Comparison of ENCODE assay signal across 21 cellular contexts in the genomic region with DNA sequence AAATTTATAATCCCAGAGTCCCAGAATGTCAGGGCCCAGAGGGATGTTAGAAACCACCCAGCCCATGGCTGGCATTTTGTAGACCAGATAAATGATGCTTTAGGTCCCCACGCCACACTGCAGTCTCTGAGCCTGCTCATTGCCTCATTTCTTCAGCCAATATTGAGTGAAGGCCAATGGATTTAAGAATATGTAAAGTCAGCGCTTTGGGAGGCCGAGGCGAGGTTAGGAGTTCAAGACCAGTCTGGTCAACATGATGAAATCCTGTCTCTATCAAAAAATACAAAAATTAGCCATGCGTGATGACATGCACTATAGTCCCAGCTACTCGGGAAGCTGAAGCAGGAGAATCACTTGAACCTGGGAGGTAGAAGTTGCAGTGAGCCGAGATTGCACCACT. TPM values are rescaled to one million over a fixed set of nuclear protein-coding genes. Genes with fewer than 3 reads are reported as not detected.
DNase-seq lines count a peak whose midpoint lies in the region; ATAC-seq, FAIRE-seq and TF ChIP-seq lines count a peak whose summit lies in the region.
"Had no signal": no experiment of that assay in that cellular context is flagged by ENCODE, and none has a peak within 500 bp of the region (broad histone marks: within the 10 kb centered on the region; RNA-seq: fewer than 3 reads in every experiment).

No MANE protein-coding gene starts in this region.

- in situ Hi-C loops in HepG2 (cut with HindIII; ENCODE audit: extremely low pct_ligation_motif_present, low pct_unique_long_range_greater_than_20kb), result no loop called here
- in situ Hi-C loops in IMR-90 (cut with MboI; ENCODE audit: low sequenced_read_pairs), result loop anchor here (10.0 to 25.0 kb wide), 2 partner anchors 517 to 799 kb away; no protein-coding TSS in a partner anchor
- in situ Hi-C loops in K562 (cut with MboI), result no loop called here

- H3K4me2 ChIP-seq in HepG2 (ENCODE audit: low read depth, low read length) (no peak overlapping the region), IMR-90 (ENCODE audit: low read depth, low read length) (no peak overlapping the region), K562 (ENCODE audit: insufficient read depth, low read length) (no peak overlapping the region)
- H3K4me2 ChIP-seq: BLaER1, GM23338 had no signal

- dilution Hi-C loops in IMR-90 (cut with HindIII; ENCODE audit: low sequenced_read_pairs, unreplicated experiment), result no loop called here

- intact Hi-C loops in HepG2 (cut with micrococcal nuclease; ENCODE audit: unreplicated experiment) (no loop called here), right lobe of liver (cut with DNase I) (no loop called here), IMR-90 (cut with micrococcal nuclease) (loop anchor here (5.0 kb wide), 1 partner anchor 444 kb away; no protein-coding TSS in a partner anchor), K562 (cut with micrococcal nuclease) (no loop called here)

- CTCF ChIA-PET in HepG2 (lab: Yijun Ruan, JAX; ENCODE audit: low intra/inter-chr PET ratio, low total read pairs), result no interaction called here
- CTCF ChIA-PET in IMR-90 (lab: Yijun Ruan, JAX), result interaction anchor here (0.7 to 1.3 kb wide), 2 partner anchors 10 to 20 kb away, joined by 3 to 5 read pairs; no protein-coding TSS in a partner anchor
- CTCF ChIA-PET in K562 (lab: Yijun Ruan, JAX; ENCODE audit: low intra/inter-chr PET ratio), result no interaction called here

- H4K5ac ChIP-seq in IMR-90 (ENCODE audit: low read depth, low read length), result no peak overlapping the region

- H3K79me1 ChIP-seq in IMR-90 (ENCODE audit: low read depth in 1 of 2, low read length in 2 of 2), result no peaks in the 10 kb centered on the region

- 9% methylated on average over 7 of the region's 7 CpGs for WGBS in HepG2 (ENCODE audit: low lambda C conversion rate)
- WGBS in right lobe of liver (ENCODE audit: insufficient coverage, low coverage, low lambda C conversion rate, missing lambda C conversion rate), result 70% methylated on average over 6 of the region's 7 CpGs
- no CpG with 5 or more reads among the region's 7 CpGs for WGBS in IMR-90 (ENCODE audit: extremely low coverage in 2 of 2, insufficient read length in 1 of 2), 2 experiments
- 3% methylated on average over 7 of the region's 7 CpGs for WGBS in K562 (ENCODE audit: insufficient coverage, low coverage, missing lambda C conversion rate)

- H3K79me2 ChIP-seq in HepG2 (ENCODE audit: insufficient read depth, low read length), result no peaks in the 10 kb centered on the region
- H3K79me2 ChIP-seq in K562 (ENCODE audit: control insufficient read depth, insufficient read depth, low read length), result no peaks in the 10 kb centered on the region

- H3K27me3 ChIP-seq in HepG2 (ENCODE audit: control insufficient read depth in 1 of 2, insufficient read depth in 2 of 2, low read length in 2 of 2) (no peaks in the 10 kb centered on the region), right lobe of liver (no peaks in the 10 kb centered on the region), IMR-90 (ENCODE audit: control insufficient read depth, insufficient read depth, low read length) (no peaks in the 10 kb centered on the region), K562 (ENCODE audit: control insufficient read depth in 2 of 2, insufficient read depth in 2 of 2, low read length in 2 of 2) (peaks cover 0 to 15% of the 10 kb centered on the region in 2 experiments; a peak in 2 of 5 replicates)
- H3K27me3 ChIP-seq: BLaER1 had no signal

- H3K4me3 ChIP-seq in HepG2 (replicated peaks in 1 of 3; ENCODE audit: insufficient read depth in 1 of 3, low read depth in 2 of 3, low read length in 3 of 3) (no peak overlapping the region), right lobe of liver (no peak overlapping the region), IMR-90 (ENCODE audit: insufficient read depth, low read depth, low read length) (no peak overlapping the region), K562 (no peak overlapping the region)
- H3K4me3 ChIP-seq: BLaER1, GM12878, GM23338 had no signal

- H3K36me3 ChIP-seq in HepG2 (replicated peaks in 1 of 2; ENCODE audit: control insufficient read depth in 1 of 2, insufficient read depth in 2 of 2, low read length in 2 of 2) (no peaks in the 10 kb centered on the region), right lobe of liver (peaks cover 0 to under 1% (median 0%) of the 10 kb centered on the region in 4 donors), IMR-90 (ENCODE audit: control insufficient read depth, insufficient read depth, low read length) (no peaks in the 10 kb centered on the region), K562 (ENCODE audit: control insufficient read depth, insufficient read depth, low read length) (no peaks in the 10 kb centered on the region)
- H3K36me3 ChIP-seq: BLaER1 had no signal

- ATAC-seq in HepG2 (no peak), right lobe of liver (no peak), IMR-90 (ENCODE audit: low read depth) (no peak), K562 (no peak), GM21367 (IDR thresholded peaks at IDR 0.05; ENCODE audit: unreplicated experiment) (no peak)
- ATAC-seq: CD8-positive, alpha-beta T cell; GM23338; HCT116 had no signal

- H2AFZ ChIP-seq in HepG2 (ENCODE audit: low read length) (no peak overlapping the region), IMR-90 (replicated peaks; ENCODE audit: low read length, poor library complexity) (no peak overlapping the region), K562 (ENCODE audit: low read depth, low read length) (no peak overlapping the region)

- H2BK20ac ChIP-seq in IMR-90 (ENCODE audit: low read depth, low read length), result no peak overlapping the region

- H2BK15ac ChIP-seq in IMR-90 (ENCODE audit: low read depth, low read length), result no peak overlapping the region

- H2BK5ac ChIP-seq in IMR-90 (ENCODE audit: low read depth, low read length, poor library complexity, severe bottlenecking), result no peak overlapping the region

- no peak overlapping the region for H3K4ac ChIP-seq in IMR-90 (ENCODE audit: low read depth, low read length)

- TF ChIP-seq EP300 in HepG2 (IDR thresholded peaks at IDR 0.05; ENCODE audit: low read depth in 2 of 2, low read length in 2 of 2) (no peak), HepG2 (CRISPR knock-in tag; IDR thresholded peaks at IDR 0.05; ENCODE audit: borderline replicate concordance) (no peak), K562 (IDR thresholded peaks at IDR 0.05; ENCODE audit: low read length) (no peak)

- H3K9me1 ChIP-seq in IMR-90 (ENCODE audit: insufficient read depth, low read length) (peaks cover 6% of the 10 kb centered on the region), K562 (ENCODE audit: control insufficient read depth, insufficient read depth, low read length) (no peaks in the 10 kb centered on the region)

- FAIRE-seq in HepG2 (lab: Jason Lieb, UNC) (no peak), K562 (lab: Jason Lieb, UNC) (no peak)
- FAIRE-seq: GM12878, GM19239 had no signal

- DNase-seq in HepG2 (ENCODE audit: low spot score) (no peak), right lobe of liver (no peak), IMR-90 (no peak), K562 (ENCODE audit: extremely low read depth in 1 of 4, low spot score in 3 of 4) (no peak), NCI-H2196 (lab: John Stamatoyannopoulos, UW; ENCODE audit: unreplicated experiment) (no peak)
- DNase-seq: Caco-2; CD4-positive, CD25-positive, alpha-beta regulatory T cell; CD8-positive, alpha-beta T cell; DMS153; DND-41; GDM1; H9 had no signal

- no peak overlapping the region for H3K18ac ChIP-seq in IMR-90 (ENCODE audit: low read depth, low read length)

- H3K9me3 ChIP-seq in HepG2 (ENCODE audit: low read length) (no peaks in the 10 kb centered on the region), right lobe of liver (no peaks in the 10 kb centered on the region), IMR-90 (ENCODE audit: control insufficient read depth, insufficient read depth, low read length) (no peaks in the 10 kb centered on the region), K562 (replicated peaks; ENCODE audit: control insufficient read depth, insufficient read depth, low read depth, low read length) (no peaks in the 10 kb centered on the region)
- H3K9me3 ChIP-seq: BLaER1, Caco-2 had no signal

- no peak overlapping the region for H3K23ac ChIP-seq in IMR-90 (ENCODE audit: low read depth, low read length)

- no peak overlapping the region for H4K8ac ChIP-seq in IMR-90 (ENCODE audit: low read depth in 2 of 2, low read length in 2 of 2)

- no peak overlapping the region for H3K27ac ChIP-seq in HepG2 (ENCODE audit: extremely low read length, insufficient read depth, low read length)
- H3K27ac ChIP-seq in right lobe of liver, result no peak overlapping the region
- no peak overlapping the region for H3K27ac ChIP-seq in IMR-90 (ENCODE audit: insufficient read depth, low read length)
- no peak overlapping the region for H3K27ac ChIP-seq in K562 (ENCODE audit: extremely low read depth, low read depth, low read length)
- H3K27ac ChIP-seq: BLaER1, C4-2B had no signal

- TF ChIP-seq RAD21 in HepG2 (CRISPR knock-in tag; IDR thresholded peaks at IDR 0.05) (no peak), IMR-90 (IDR thresholded peaks at IDR 0.05; ENCODE audit: low read length) (no peak), K562 (CRISPR knock-in tag; conservative IDR thresholded peaks at IDR 0.05 in 1 of 2, IDR thresholded peaks at IDR 0.05 in 1 of 2) (no peak)

- no peak for TF ChIP-seq POLR2A in HepG2 (IDR thresholded peaks at IDR 0.05; ENCODE audit: insufficient read depth in 1 of 2, low read depth in 2 of 2, low read length in 2 of 2)
- no peak for TF ChIP-seq POLR2A in right lobe of liver (IDR thresholded peaks at IDR 0.05)
- TF ChIP-seq POLR2A in IMR-90 (IDR thresholded peaks at IDR 0.05; ENCODE audit: low read depth, low read length), result no peak
- TF ChIP-seq POLR2A in K562 (conservative IDR thresholded peaks at IDR 0.05), result no peak

- no peak overlapping the region for H2AK9ac ChIP-seq in IMR-90 (replicated peaks; ENCODE audit: low read depth, low read length, poor library complexity)

- H3K4me1 ChIP-seq in HepG2 (ENCODE audit: insufficient read depth, low read length), result no peaks in the 10 kb centered on the region
- H3K4me1 ChIP-seq in right lobe of liver, result no peaks in the 10 kb centered on the region
- H3K4me1 ChIP-seq in IMR-90 (ENCODE audit: control insufficient read depth, insufficient read depth, low read length), result peaks cover 5% of the 10 kb centered on the region
- no peaks in the 10 kb centered on the region for H3K4me1 ChIP-seq in K562 (replicated peaks in 1 of 2; ENCODE audit: control insufficient read depth in 2 of 2, insufficient read depth in 2 of 2, low read length in 2 of 2)
- H3K4me1 ChIP-seq: BLaER1, Caco-2 had no signal

- POLR2A ChIA-PET in HepG2 (lab: Yijun Ruan, JAX), result no interaction called here
- POLR2A ChIA-PET in IMR-90 (lab: Charles Lee; ENCODE audit: unreplicated experiment), result no interaction called here
- POLR2A ChIA-PET in K562 (lab: Yijun Ruan, JAX), result no interaction called here

- no peak overlapping the region for H4K91ac ChIP-seq in IMR-90 (ENCODE audit: insufficient read depth, low read depth, low read length)

- no peak overlapping the region for H2AK5ac ChIP-seq in IMR-90 (ENCODE audit: low read depth, low read length)

- no TSS peak for BruUV-seq in HepG2 (replicated peaks; lab: Mats Ljungman, UMichigan)
- no TSS peak for BruUV-seq in IMR-90 (replicated peaks; lab: Mats Ljungman, UMichigan)
- BruUV-seq in K562 (replicated peaks; lab: Mats Ljungman, UMichigan), result no TSS peak

- no peak overlapping the region for H3K56ac ChIP-seq in IMR-90 (ENCODE audit: extremely low read depth, insufficient read depth, low read length)

- H2BK120ac ChIP-seq in IMR-90 (ENCODE audit: low read depth, low read length), result peak overlapping the region; percentile 21; the same call in 1 of the 2 replicates

- H3K9ac ChIP-seq in HepG2 (ENCODE audit: insufficient read depth, low read depth, low read length), result no peak overlapping the region
- no peak overlapping the region for H3K9ac ChIP-seq in IMR-90 (ENCODE audit: low read depth, low read length)
- H3K9ac ChIP-seq in K562 (ENCODE audit: insufficient read depth in 1 of 2, low read depth in 2 of 2, low read length in 2 of 2), result no peak overlapping the region
- H3K9ac ChIP-seq: BLaER1 had no signal

- H4K20me1 ChIP-seq in HepG2 (ENCODE audit: insufficient read depth, low read length), result no peaks in the 10 kb centered on the region
- H4K20me1 ChIP-seq in IMR-90 (ENCODE audit: insufficient read depth, low read length), result no peaks in the 10 kb centered on the region
- H4K20me1 ChIP-seq in K562 (replicated peaks; ENCODE audit: control insufficient read depth, insufficient read depth, low read length), result no peaks in the 10 kb centered on the region
- H4K20me1 ChIP-seq: BLaER1 had no signal

- H3K14ac ChIP-seq in IMR-90 (replicated peaks; ENCODE audit: low read depth, low read length), result no peak overlapping the region

- TF ChIP-seq CTCF in HepG2 (CRISPR knock-in tag; IDR thresholded peaks at IDR 0.05), result no peak
- TF ChIP-seq CTCF in right lobe of liver (IDR thresholded peaks at IDR 0.05), result no peak
- TF ChIP-seq CTCF in IMR-90 (conservative IDR thresholded peaks at IDR 0.05; ENCODE audit: low read depth, low read length), result no peak
- TF ChIP-seq CTCF in K562 (IDR thresholded peaks at IDR 0.05 in 2 of 3, conservative IDR thresholded peaks at IDR 0.05 in 1 of 3; ENCODE audit: insufficient read depth in 2 of 3, low read depth in 1 of 3, low read length in 3 of 3), result no peak

RNA-seq across cellular contexts. Expression of gene ADRA1B, which starts 45.5 kb away (rescaled TPM):
- not detected in 2 replicates for total RNA-seq in HepG2 (2016; rRNA removed; fragmentation: Illumina TruSeq; extraction: Trizol)
- total RNA-seq in HepG2 (2016; cell fraction: cytosol; rRNA removed; fragmentation: Illumina TruSeq; extraction: Trizol; ENCODE audit: low read depth), result not detected in 2 replicates
- total RNA-seq in HepG2 (2016; cell fraction: insoluble cytoplasmic fraction; rRNA removed; fragmentation: Illumina TruSeq; extraction: Trizol), result not detected in 2 replicates
- not detected in 2 replicates for total RNA-seq in HepG2 (2016; cell fraction: membrane; rRNA removed; fragmentation: Illumina TruSeq; extraction: Trizol)
- not detected in 2 replicates for total RNA-seq in HepG2 (2016; cell fraction: nucleus; rRNA removed; fragmentation: Illumina TruSeq; extraction: Trizol)
- not detected in 2 replicates for polyA plus RNA-seq in HepG2 (2011; rRNA removed)
- not detected in 2 replicates for polyA plus RNA-seq in HepG2 (2011; cell fraction: cytosol; rRNA removed)
- polyA plus RNA-seq in HepG2 (2011; cell fraction: nucleus; rRNA removed), result not detected in 2 replicates
- polyA plus RNA-seq in HepG2 (2012), result not detected in 2 replicates
- not detected in 2 replicates for polyA plus RNA-seq in HepG2 (2016; cell fraction: cytosol; fragmentation: Illumina TruSeq; extraction: Trizol; ENCODE audit: low read depth)
- not detected in 2 replicates for polyA plus RNA-seq in HepG2 (2016; cell fraction: insoluble cytoplasmic fraction; fragmentation: Illumina TruSeq; extraction: Trizol; ENCODE audit: low read depth)
- polyA plus RNA-seq in HepG2 (2016; cell fraction: membrane; fragmentation: Illumina TruSeq; extraction: Trizol; ENCODE audit: low read depth), result not detected in 2 replicates
- polyA plus RNA-seq in HepG2 (2016; cell fraction: nucleus; fragmentation: Illumina TruSeq; extraction: Trizol; ENCODE audit: insufficient read depth, low read depth), result not detected in 2 replicates
- 0.14 TPM in 1 of 2 replicates, not detected in the other for polyA minus RNA-seq in HepG2 (2011; rRNA and poly(A)+ RNA removed; ENCODE audit: low replicate concordance)
- not detected in 2 replicates for polyA minus RNA-seq in HepG2 (2011; cell fraction: cytosol; rRNA and poly(A)+ RNA removed)
- polyA minus RNA-seq in HepG2 (2011; cell fraction: nucleus; rRNA and poly(A)+ RNA removed), result not detected in 2 replicates
- total RNA-seq in right lobe of liver, result 10 to 100 TPM in 3 of 6 experiments, 1 to 10 TPM in 3; 7.8 to 17.1 (median 10.2) TPM
- total RNA-seq in IMR-90 (2012; rRNA removed), result 0.18 and 0.56 TPM in 2 replicates
- 1.5 and 1.6 TPM in 2 replicates for polyA plus RNA-seq in IMR-90 (2012; rRNA removed)
- 0.76 and 1.5 TPM in 2 replicates for polyA plus RNA-seq in IMR-90 (2012; cell fraction: cytosol; rRNA removed)
- polyA plus RNA-seq in IMR-90 (2012; cell fraction: nucleus; rRNA removed; ENCODE audit: low replicate concordance), result 0.54 and 1.4 TPM in 2 replicates
- total RNA-seq in K562 (2011; cell fraction: chromatin; rRNA removed; ENCODE audit: low replicate concordance), result not detected in 2 replicates
- total RNA-seq in K562 (2011; cell fraction: nucleolus; rRNA removed), result not detected in 2 replicates
- not detected in 2 replicates for total RNA-seq in K562 (2011; cell fraction: nucleoplasm; rRNA removed)
- total RNA-seq in K562 (2014; rRNA removed), result not detected in 2 replicates
- not detected in 2 replicates for total RNA-seq in K562 (2014; rRNA removed; fragmentation: Illumina TruSeq; extraction: Trizol)
- total RNA-seq in K562 (2015; rRNA removed; fragmentation: Illumina TruSeq; extraction: Trizol), result not detected in 2 replicates
- total RNA-seq in K562 (2021), result not detected in 2 replicates
- polyA plus RNA-seq in K562 (2011; rRNA removed), result not detected in 2 replicates
- not detected in 2 replicates for polyA plus RNA-seq in K562 (2011; cell fraction: cytosol; rRNA removed)
- polyA plus RNA-seq in K562 (2011; cell fraction: nucleus; rRNA removed), result not detected in 2 replicates
- polyA plus RNA-seq in K562 (2012), result 0.18 TPM in 1 of 2 replicates, not detected in the other
- polyA plus RNA-seq in K562 (2014; fragmentation: Illumina TruSeq; extraction: Trizol), result not detected in 2 replicates
- polyA plus RNA-seq in K562 (2014; fragmentation: Nextera tagmentation; extraction: Ambion mirVana), result not detected
- not detected in 2 replicates for polyA plus RNA-seq in K562 (2014; rRNA removed)
- not detected in 2 replicates for polyA minus RNA-seq in K562 (2011; rRNA and poly(A)+ RNA removed)
- polyA minus RNA-seq in K562 (2011; cell fraction: cytosol; rRNA and poly(A)+ RNA removed), result not detected in 2 replicates
- not detected in 2 replicates for polyA minus RNA-seq in K562 (2011; cell fraction: nucleus; rRNA and poly(A)+ RNA removed)
- total RNA-seq: B cell; Caco-2; CD4-positive, CD25-positive, alpha-beta regulatory T cell; CD8-positive, alpha-beta T cell; GM12878; GM23338; H4; H9 had no signal
- polyA plus RNA-seq: CD4-positive, CD25-positive, alpha-beta regulatory T cell; GM23338 had no signal

RNA-seq across cellular contexts. Expression of gene TTC1, which starts 47.2 kb away (rescaled TPM):
- total RNA-seq in HepG2 (2016; rRNA removed; fragmentation: Illumina TruSeq; extraction: Trizol) (72.1 and 104 TPM in 2 replicates), right lobe of liver (10 to 100 TPM; 19.8 to 28.6 (median 24.8) TPM), IMR-90 (2012; rRNA removed) (23.1 and 46.9 TPM in 2 replicates), K562 (2014; rRNA removed) (60.5 and 66.3 TPM in 2 replicates), K562 (2014; rRNA removed; fragmentation: Illumina TruSeq; extraction: Trizol) (83.0 and 97.2 TPM in 2 replicates), K562 (2015; rRNA removed; fragmentation: Illumina TruSeq; extraction: Trizol) (78.8 and 87.7 TPM in 2 replicates), K562 (2021) (52.6 and 55.0 TPM in 2 replicates)
- 19.3 and 21.9 TPM in 2 replicates for total RNA-seq in HepG2 (2016; cell fraction: cytosol; rRNA removed; fragmentation: Illumina TruSeq; extraction: Trizol; ENCODE audit: low read depth)
- total RNA-seq in HepG2 (2016; cell fraction: insoluble cytoplasmic fraction; rRNA removed; fragmentation: Illumina TruSeq; extraction: Trizol), result 69.2 and 107 TPM in 2 replicates
- 24.6 and 25.7 TPM in 2 replicates for total RNA-seq in HepG2 (2016; cell fraction: membrane; rRNA removed; fragmentation: Illumina TruSeq; extraction: Trizol)
- 28.3 and 31.8 TPM in 2 replicates for total RNA-seq in HepG2 (2016; cell fraction: nucleus; rRNA removed; fragmentation: Illumina TruSeq; extraction: Trizol)
- polyA plus RNA-seq in HepG2 (2011; rRNA removed) (15.2 and 16.1 TPM in 2 replicates), IMR-90 (2012; rRNA removed) (36.0 and 41.1 TPM in 2 replicates), K562 (2011; rRNA removed) (35.3 and 51.9 TPM in 2 replicates), K562 (2014; fragmentation: Illumina TruSeq; extraction: Trizol) (109 and 130 TPM in 2 replicates), K562 (2014; fragmentation: Nextera tagmentation; extraction: Ambion mirVana) (100 to 1,000 TPM; 121 to 173 TPM), K562 (2014; rRNA removed) (83.3 and 98.4 TPM in 2 replicates)
- polyA plus RNA-seq in HepG2 (2011; cell fraction: cytosol; rRNA removed), result 10.5 and 13.3 TPM in 2 replicates
- polyA plus RNA-seq in HepG2 (2011; cell fraction: nucleus; rRNA removed), result 6.2 and 8.3 TPM in 2 replicates
- 23.2 and 26.0 TPM in 2 replicates for polyA plus RNA-seq in HepG2 (2012)
- 10.3 TPM in 2 replicates for polyA plus RNA-seq in HepG2 (2016; cell fraction: cytosol; fragmentation: Illumina TruSeq; extraction: Trizol; ENCODE audit: low read depth)
- 106 and 107 TPM in 2 replicates for polyA plus RNA-seq in HepG2 (2016; cell fraction: insoluble cytoplasmic fraction; fragmentation: Illumina TruSeq; extraction: Trizol; ENCODE audit: low read depth)
- polyA plus RNA-seq in HepG2 (2016; cell fraction: membrane; fragmentation: Illumina TruSeq; extraction: Trizol; ENCODE audit: low read depth), result 15.9 and 17.3 TPM in 2 replicates
- polyA plus RNA-seq in HepG2 (2016; cell fraction: nucleus; fragmentation: Illumina TruSeq; extraction: Trizol; ENCODE audit: insufficient read depth, low read depth), result 37.7 and 41.1 TPM in 2 replicates
- polyA minus RNA-seq in HepG2 (2011; rRNA and poly(A)+ RNA removed; ENCODE audit: low replicate concordance), result 16.7 and 45.6 TPM in 2 replicates
- polyA minus RNA-seq in HepG2 (2011; cell fraction: cytosol; rRNA and poly(A)+ RNA removed), result 8.1 and 9.6 TPM in 2 replicates
- 15.7 and 18.4 TPM in 2 replicates for polyA minus RNA-seq in HepG2 (2011; cell fraction: nucleus; rRNA and poly(A)+ RNA removed)
- 6.2 and 23.5 TPM in 2 replicates for polyA plus RNA-seq in IMR-90 (2012; cell fraction: cytosol; rRNA removed)
- polyA plus RNA-seq in IMR-90 (2012; cell fraction: nucleus; rRNA removed; ENCODE audit: low replicate concordance), result 2.0 and 11.3 TPM in 2 replicates
- 13.2 and 19.2 TPM in 2 replicates for total RNA-seq in K562 (2011; cell fraction: chromatin; rRNA removed; ENCODE audit: low replicate concordance)
- 6.5 and 9.9 TPM in 2 replicates for total RNA-seq in K562 (2011; cell fraction: nucleolus; rRNA removed)
- 12.8 and 15.0 TPM in 2 replicates for total RNA-seq in K562 (2011; cell fraction: nucleoplasm; rRNA removed)
- 27.0 and 34.0 TPM in 2 replicates for polyA plus RNA-seq in K562 (2011; cell fraction: cytosol; rRNA removed)
- polyA plus RNA-seq in K562 (2011; cell fraction: nucleus; rRNA removed), result 9.7 and 12.5 TPM in 2 replicates
- polyA plus RNA-seq in K562 (2012), result 66.6 and 72.0 TPM in 2 replicates
- 47.9 and 51.0 TPM in 2 replicates for polyA minus RNA-seq in K562 (2011; rRNA and poly(A)+ RNA removed)
- 15.5 and 16.9 TPM in 2 replicates for polyA minus RNA-seq in K562 (2011; cell fraction: cytosol; rRNA and poly(A)+ RNA removed)
- 5.8 and 10.2 TPM in 2 replicates for polyA minus RNA-seq in K562 (2011; cell fraction: nucleus; rRNA and poly(A)+ RNA removed)

Comparison
In these comparisons a context has a peak if more than half of its experiments do, and no peak if none do; other contexts are left out.
1. Of the 241 proteins assayed by ChIP-seq in both HepG2 and K562: peak only in HepG2: MAFK; only in K562: MAFG; in both: none; in neither: 239.